14 cellular contexts compared by ENCODE assay signal in the genomic region with DNA sequence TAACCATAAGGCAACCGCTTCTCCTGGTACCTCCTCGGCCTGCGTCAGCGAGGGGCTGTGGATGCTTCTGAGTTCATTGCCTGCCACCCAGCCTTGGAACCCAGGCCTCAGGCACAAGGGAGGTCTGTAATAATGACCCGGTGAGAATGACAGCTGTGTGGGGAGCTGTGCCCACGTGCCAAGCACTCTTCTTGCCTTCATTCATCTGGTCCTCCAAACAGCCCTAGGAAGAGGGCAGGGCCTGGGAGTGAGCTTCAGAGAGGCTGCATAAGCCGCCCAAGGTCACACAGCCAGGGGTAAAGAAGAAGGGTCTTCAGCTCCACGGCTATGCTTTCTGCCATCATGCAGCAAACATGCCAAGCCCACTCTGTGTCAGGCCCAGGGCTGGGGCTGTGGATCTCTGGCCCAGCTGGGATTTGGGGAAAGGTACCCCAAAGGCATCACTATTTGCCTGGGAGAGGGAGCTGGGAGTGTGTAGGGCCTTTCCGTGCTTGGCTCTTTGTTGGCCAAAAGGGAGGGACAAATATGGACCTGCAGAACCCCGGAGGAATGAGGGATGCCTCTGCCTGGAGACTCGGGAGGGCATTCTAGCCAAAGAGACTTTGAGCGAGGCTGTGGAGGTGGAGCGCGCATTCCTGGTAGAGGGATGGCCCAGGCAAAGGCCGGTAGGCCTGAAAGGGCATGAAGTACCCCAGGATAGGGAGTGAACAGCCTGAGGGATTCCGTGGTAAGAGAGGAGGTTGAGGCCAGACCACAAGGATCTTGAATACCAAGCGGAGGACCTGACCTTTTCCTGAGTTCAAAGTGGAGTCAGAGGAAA. TPM values are rescaled to one million over a fixed set of nuclear protein-coding genes. Genes with fewer than 3 reads are reported as not detected.
A peak's percentile ranks its signal among the peaks of the same experiment; 100 is the strongest.
DNase-seq lines count a peak whose midpoint lies in the region; ATAC-seq and TF ChIP-seq lines count a peak whose summit lies in the region.
"Had no signal": no experiment of that assay in that cellular context is flagged by ENCODE, and none has a peak within 500 bp of the region (broad histone marks: within the 10 kb centered on the region; RNA-seq: fewer than 3 reads in every experiment).

No MANE protein-coding gene starts in this region.

- peaks cover 0 to 7% (median 0%) of the 10 kb centered on the region in 11 experiments; a peak in 3 of 22 replicates for H4K20me1 ChIP-seq in BLaER1 treated with 17β-estradiol and CSF1 and Interleukin-3, amounts not matched to agents 10 nM and 100 nM
- H4K20me1 ChIP-seq in PC-9 (ENCODE audit: insufficient read depth): no peaks in the 10 kb centered on the region

- WGBS in heart left ventricle, 4 donors: 82 to 89% (median 86%) methylated on average over 11 to 17 of the region's 17 CpGs
- 78 to 85% (median 83%) methylated on average over 16 to 17 of the region's 17 CpGs for WGBS in ovary, 3 donors

- POLR2A ChIA-PET in PC-9 (lab: Charles Lee; ENCODE audit: unreplicated experiment): no interaction called here

- no peak for TF ChIP-seq POLR2A in heart left ventricle (IDR thresholded peaks at IDR 0.05)
- TF ChIP-seq POLR2A in ovary (IDR thresholded peaks at IDR 0.05): no peak

- H3K4me1 ChIP-seq in BLaER1 treated with 17β-estradiol and CSF1 and Interleukin-3, amounts not matched to agents 10 nM and 100 nM: peaks cover 13 to 46% (median 39%) of the 10 kb centered on the region in 10 experiments; a peak in 19 of 20 replicates
- peaks cover 63% of the 10 kb centered on the region for H3K4me1 ChIP-seq in PC-9 (replicated peaks; ENCODE audit: insufficient read depth)
- peaks cover 4 to 54% (median 33%) of the 10 kb centered on the region in 12 donors for H3K4me1 ChIP-seq in heart left ventricle
- peaks cover 6% of the 10 kb centered on the region for H3K4me1 ChIP-seq in ovary (ENCODE audit: insufficient read depth)

- H3K36me3 ChIP-seq in BLaER1 treated with 17β-estradiol and CSF1 and Interleukin-3, amounts not matched to agents 10 nM and 100 nM: no peaks in the 10 kb centered on the region
- H3K36me3 ChIP-seq in PC-9 (ENCODE audit: low read depth): no peaks in the 10 kb centered on the region
- H3K36me3 ChIP-seq in heart left ventricle: no peaks in the 10 kb centered on the region
- no peaks in the 10 kb centered on the region for H3K36me3 ChIP-seq in ovary
- H3K36me3 ChIP-seq: stomach had no signal

- H3K27me3 ChIP-seq in BLaER1 treated with 17β-estradiol and CSF1 and Interleukin-3, amounts not matched to agents 10 nM and 100 nM: peaks cover 16 to 25% (median 21%) of the 10 kb centered on the region in 11 experiments
- H3K27me3 ChIP-seq in PC-9 (ENCODE audit: insufficient read depth, low read depth) (no peaks in the 10 kb centered on the region), heart left ventricle (peaks cover 0 to 11% (median 0%) of the 10 kb centered on the region in 9 donors), ovary (no peaks in the 10 kb centered on the region)

- CTCF ChIA-PET in PC-9 (lab: Charles Lee): interaction anchor here (0.7 to 1.5 kb wide), 2 partner anchors 21 to 60 kb away, joined by 3 to 7 read pairs; no protein-coding TSS in a partner anchor

- TF ChIP-seq CTCF in PC-9 (conservative IDR thresholded peaks at IDR 0.05) (no peak), heart left ventricle (IDR thresholded peaks at IDR 0.05) (no peak), ovary (IDR thresholded peaks at IDR 0.05) (no peak)

- BruUV-seq in PC-9 (replicated peaks; lab: Mats Ljungman, UMichigan): no TSS peak

- H3K9ac ChIP-seq in BLaER1 treated with 17β-estradiol and CSF1 and Interleukin-3, amounts not matched to agents 10 nM and 100 nM: no peak overlapping the region

- no peak for TF ChIP-seq EP300 in ovary (IDR thresholded peaks at IDR 0.05)

- no peak overlapping the region for H2AFZ ChIP-seq in PC-9

- no peaks in the 10 kb centered on the region for H3K79me2 ChIP-seq in PC-9 (ENCODE audit: low read depth)

- intact Hi-C loops in PC-9 (cut with micrococcal nuclease; ENCODE audit: unreplicated experiment) (loop anchor here (1.0 to 10.0 kb wide), 3 partner anchors 21 to 630 kb away; a partner anchor contains a TSS), heart left ventricle (cut with DNase I) (loop anchor here in 1 of 10 donors (5.0 kb wide), 1 partner anchor 62 kb away; no protein-coding TSS in a partner anchor), ovary (cut with DNase I) (no loop called here)

- H3K4me2 ChIP-seq in BLaER1 treated with 17β-estradiol and CSF1 and Interleukin-3, amounts not matched to agents 10 nM and 100 nM: peak overlapping the region in 6 of 11 experiments; percentile 91 to 99 (median 98); a peak in 6 of 22 replicates
- 0 out of 2 replicates have a peak overlapping the region, but pooled peaks have one; percentile 76 for H3K4me2 ChIP-seq in PC-9

- no peak overlapping the region for H3K27ac ChIP-seq in BLaER1 treated with 17β-estradiol and CSF1 and Interleukin-3, amounts not matched to agents 10 nM and 100 nM
- H3K27ac ChIP-seq in PC-9 (no peak overlapping the region), heart left ventricle (peak overlapping the region in 7 of 12 donors; percentile 13 to 96 (median 91)), ovary (peak overlapping the region; percentile 14 to 76)
- H3K27ac ChIP-seq: HL-60 had no signal

- ATAC-seq in heart left ventricle: no peak
- no peak for ATAC-seq in HG02588 (IDR thresholded peaks at IDR 0.05; ENCODE audit: unreplicated experiment)
- ATAC-seq in GM18870 (IDR thresholded peaks at IDR 0.05; ENCODE audit: unreplicated experiment): no peak

- no peak overlapping the region for H3K4me3 ChIP-seq in BLaER1 treated with 17β-estradiol and CSF1 and Interleukin-3, amounts not matched to agents 10 nM and 100 nM
- H3K4me3 ChIP-seq in PC-9 (no peak overlapping the region), heart left ventricle (no peak overlapping the region), ovary (no peak overlapping the region)
- H3K4me3 ChIP-seq: stomach had no signal

- no peaks in the 10 kb centered on the region for H3K9me3 ChIP-seq in BLaER1 treated with 17β-estradiol and CSF1 and Interleukin-3, amounts not matched to agents 10 nM and 100 nM (replicated peaks in 1 of 11)
- H3K9me3 ChIP-seq in PC-9 (ENCODE audit: insufficient read depth, low read depth) (no peaks in the 10 kb centered on the region), heart left ventricle (no peaks in the 10 kb centered on the region), ovary (no peaks in the 10 kb centered on the region)
- H3K9me3 ChIP-seq: stomach had no signal

- peaks cover 45% of the 10 kb centered on the region for H3F3A ChIP-seq in PC-9 (ENCODE audit: insufficient read depth, low read depth)

- DNase-seq in PC-9 (no peak), heart left ventricle (peak in 2 of 5 donors; percentile 12 to 51), ovary (peak in 1 of 5 donors; percentile 43), cerebellar nuclear complex (lab: John Stamatoyannopoulos, UW) (no peak)
- no peak for DNase-seq in activated T-cell treated with anti-CD3 and anti-CD28 coated beads, Interleukin-2, amount 50 U/mL, for 48 hours
- DNase-seq: activated CD4-positive, alpha-beta T cell treated with anti-CD3 and anti-CD28 coated beads, Interleukin-2, amount 50 U/mL, for 1 hour; NCI-H446; stomach had no signal

- no peaks in the 10 kb centered on the region for H3K9me2 ChIP-seq in PC-9 (ENCODE audit: insufficient read depth)

RNA-seq across cellular contexts. Expression of a gene that starts 10.1 kb away (rescaled TPM):
- 0.43 and 0.48 TPM in 2 replicates for total RNA-seq in PC-9 (2021)
- 1 to 10 TPM in 3 of 9 donors, under 1 TPM in 2, not detected in 4; 0.37 to 3.5 (median 1.9) TPM for total RNA-seq in heart left ventricle
- 1 to 10 TPM in 1 of 2 donors, under 1 TPM in 1; 0.23 to 2.6 TPM for polyA plus RNA-seq in heart left ventricle
- total RNA-seq in ovary: 10 to 100 TPM in 1 of 7 donors, 1 to 10 TPM in 1, under 1 TPM in 3, not detected in 2; 0.20 to 24.8 (median 0.36) TPM
- polyA plus RNA-seq in ovary: not detected
- total RNA-seq: endothelial cell of umbilical vein, mononuclear cell had no signal
- polyA plus RNA-seq: endothelial cell of umbilical vein had no signal

Comparison
In these comparisons a context has a peak if more than half of its experiments do, and no peak if none do; other contexts are left out.
1. H3K27ac ChIP-seq: peak in heart left ventricle (7 of 12) and ovary (2 of 2); none in BLaER1 treated with 17β-estradiol and CSF1 and Interleukin-3, amounts not matched to agents 10 nM and 100 nM (0 of 11) and PC-9 (single experiment).